8 cellular contexts compared by ENCODE assay signal in the genomic region with DNA sequence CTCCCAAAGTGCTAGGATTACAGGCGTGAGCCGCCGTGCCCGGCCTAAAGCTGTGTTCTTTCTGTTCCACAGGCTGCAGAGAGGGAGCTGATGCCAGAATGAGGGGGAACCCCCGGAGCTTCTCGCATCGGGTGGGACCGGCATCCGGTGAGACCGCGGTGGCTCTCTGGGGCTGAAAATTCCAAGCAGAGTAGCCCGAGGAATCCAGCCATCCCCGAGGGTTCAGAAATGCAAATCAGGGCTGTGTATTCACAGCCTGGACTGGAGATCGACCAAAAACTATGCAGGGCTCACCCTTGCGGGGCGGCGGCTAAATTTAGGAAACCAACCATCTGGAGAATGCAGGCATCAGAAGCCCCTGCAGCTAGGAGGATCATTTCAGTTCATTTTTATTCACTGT.
A peak's percentile ranks its signal among the peaks of the same experiment; 100 is the strongest.
DNase-seq lines count a peak whose midpoint lies in the region; ATAC-seq and TF ChIP-seq lines count a peak whose summit lies in the region.

No MANE protein-coding gene starts in this region.

- no peak for ATAC-seq in left lung
- peak; percentile 62 for ATAC-seq in thoracic aorta (ENCODE audit: insufficient number of reproducible peaks, low FRiP score, low read depth)
- ATAC-seq in GM21447 (IDR thresholded peaks at IDR 0.05; ENCODE audit: unreplicated experiment) = no peak

- H3K27ac ChIP-seq in HUES48 (ENCODE audit: low read depth, low read length) (peak overlapping the region; percentile 50), coronary artery (peak overlapping the region; percentile 84 to 98), left lung (peak overlapping the region; percentile 10 to 55), thoracic aorta (peak overlapping the region; percentile 99)

- H3K4me1 ChIP-seq in HUES48 (ENCODE audit: control insufficient read depth, insufficient read depth, low read length) (0 out of 2 replicates have a peak, but pooled peaks cover 5% of the 10 kb centered on the region), left lung (peaks cover 16 to 39% of the 10 kb centered on the region in 2 donors), thoracic aorta (ENCODE audit: control insufficient read depth in 1 of 2, low read depth in 2 of 2) (peaks cover 23 to 38% of the 10 kb centered on the region in 2 donors)

- H3K9me3 ChIP-seq in HUES48 (ENCODE audit: control insufficient read depth, insufficient read depth, low read length) = no peaks in the 10 kb centered on the region
- no peaks in the 10 kb centered on the region for H3K9me3 ChIP-seq in left lung
- no peaks in the 10 kb centered on the region for H3K9me3 ChIP-seq in thoracic aorta

- intact Hi-C loops in left lung (cut with DNase I) = loop anchor here in 1 of 2 donors (10.0 kb wide), 1 partner anchor 129 kb away; a partner anchor contains a TSS

- TF ChIP-seq CTCF in coronary artery (IDR thresholded peaks at IDR 0.05) = no peak
- no peak for TF ChIP-seq CTCF in left lung (IDR thresholded peaks at IDR 0.05)
- TF ChIP-seq CTCF in thoracic aorta (IDR thresholded peaks at IDR 0.05) = no peak

- no peak overlapping the region for H3K9ac ChIP-seq in HUES48 (ENCODE audit: low read depth, low read length)

- DNase-seq in coronary artery (ENCODE audit: low spot score) = peak; percentile 87
- DNase-seq in left lung = peak in 1 of 2 donors; percentile 31
- DNase-seq in thoracic aorta (ENCODE audit: low spot score) = no peak
- DNase-seq in HK-2 (ENCODE audit: unreplicated experiment) = no peak
- no peak for DNase-seq in HuH-7.5 (ENCODE audit: low spot score)
- DNase-seq in stimulated activated CD4-positive, alpha-beta T cell treated with anti-CD3 and anti-CD28 coated beads, Interleukin-4, amount 100 ng/mL, for 24 hours = no peak

- no peaks in the 10 kb centered on the region for H3K36me3 ChIP-seq in HUES48 (ENCODE audit: control insufficient read depth, insufficient read depth, low read length)
- no peaks in the 10 kb centered on the region for H3K36me3 ChIP-seq in left lung
- H3K36me3 ChIP-seq in thoracic aorta = no peaks in the 10 kb centered on the region

- H3K27me3 ChIP-seq in HUES48 (ENCODE audit: control insufficient read depth, insufficient read depth, low read length) (no peaks in the 10 kb centered on the region), left lung (no peaks in the 10 kb centered on the region), thoracic aorta (replicated peaks; ENCODE audit: insufficient read depth) (no peaks in the 10 kb centered on the region)

- H3K4me3 ChIP-seq in HUES48 (ENCODE audit: low read depth, low read length) (peak overlapping the region; percentile 5; the same call in 1 of the 2 replicates), coronary artery (peak overlapping the region; percentile 67), left lung (no peak overlapping the region), thoracic aorta (peak overlapping the region; percentile 68)

Comparison
In these comparisons a context has a peak if more than half of its experiments do, and no peak if none do; other contexts are left out.
1. H3K27ac ChIP-seq: peak in every context shown above with its lines; median percentile 99 in thoracic aorta; 91 in coronary artery; 50 in HUES48; 32 in left lung.
2. H3K4me3 ChIP-seq: peak in HUES48 (single experiment), coronary artery (single experiment) and thoracic aorta (single experiment); none in left lung (0 of 2).